ENCODE assay signal across 30 cellular contexts in genomic region chr9:72137697-72138365, GRCh38. TPM values are rescaled to one million over a fixed set of nuclear protein-coding genes. Genes with fewer than 3 reads are reported as not detected.
"Had no signal": no experiment of that assay in that cellular context is flagged by ENCODE, and none has a peak within 500 bp of the region (broad histone marks: within the 10 kb centered on the region; RNA-seq: fewer than 3 reads in every experiment).

No MANE protein-coding gene starts in this region.

- H3K4me3 Mint-ChIP-seq: naive thymus-derived CD8-positive, alpha-beta T cell; nephron; neural crest cell; stimulated activated effector memory CD8-positive, alpha-beta T cell treated with anti-CD3 and anti-CD28 coated beads, Interleukin-12 subunit alpha, Interleukin-12 subunit beta, amount 100 ng/mL, for 72 hours; stimulated activated naive CD8-positive, alpha-beta T cell treated with anti-CD3 and anti-CD28 coated beads, Interleukin-15, Interleukin-2, amounts not matched to agents 100 ng/mL and 50 ng/mL, for 24 hours had no signal

- DNase-seq: kidney glomerular epithelial cell; left cardiac atrium; left ventricle myocardium superior; lower lobe of right lung; mammary epithelial cell; mesenchymal stem cell; naive thymus-derived CD8-positive, alpha-beta T cell; nucleus accumbens; pancreas; posterior cingulate gyrus; retina; right cardiac atrium; sigmoid colon; small intestine; spleen; stimulated activated CD4-positive, alpha-beta T cell treated with anti-CD3 and anti-CD28 coated beads, Interleukin-4, amount 100 ng/mL, for 24 hours; stimulated activated naive CD4-positive, alpha-beta T cell; tibial artery; trophoblast cell; upper lobe of right lung had no signal

- H3K9me3 Mint-ChIP-seq: naive thymus-derived CD8-positive, alpha-beta T cell; nephron; neural crest cell; stimulated activated effector memory CD8-positive, alpha-beta T cell treated with anti-CD3 and anti-CD28 coated beads, Interleukin-12 subunit alpha, Interleukin-12 subunit beta, amount 100 ng/mL, for 72 hours; stimulated activated naive CD8-positive, alpha-beta T cell treated with anti-CD3 and anti-CD28 coated beads, Interleukin-15, Interleukin-2, amounts not matched to agents 100 ng/mL and 50 ng/mL, for 24 hours had no signal

- H3K4me3 ChIP-seq: hepatocyte, lower lobe of right lung, pancreas, prostate gland, sigmoid colon, spleen, suprapubic skin, thoracic aorta, tibial artery, upper lobe of right lung had no signal

- H3K4me1 Mint-ChIP-seq: naive thymus-derived CD8-positive, alpha-beta T cell; nephron; neural crest cell; stimulated activated effector memory CD8-positive, alpha-beta T cell treated with anti-CD3 and anti-CD28 coated beads, Interleukin-12 subunit alpha, Interleukin-12 subunit beta, amount 100 ng/mL, for 72 hours had no signal

- H3K36me3 Mint-ChIP-seq: naive thymus-derived CD8-positive, alpha-beta T cell; stimulated activated effector memory CD8-positive, alpha-beta T cell treated with anti-CD3 and anti-CD28 coated beads, Interleukin-12 subunit alpha, Interleukin-12 subunit beta, amount 100 ng/mL, for 72 hours had no signal

- ATAC-seq: left cardiac atrium; left lobe of liver; left ventricle myocardium superior; lower lobe of right lung; naive thymus-derived CD8-positive, alpha-beta T cell; pancreas; right cardiac atrium; stimulated activated effector memory CD8-positive, alpha-beta T cell treated with anti-CD3 and anti-CD28 coated beads, Interleukin-12 subunit alpha, Interleukin-12 subunit beta, amount 100 ng/mL, for 72 hours; upper lobe of right lung had no signal

- H3K27ac Mint-ChIP-seq: naive thymus-derived CD8-positive, alpha-beta T cell; nephron; stimulated activated effector memory CD8-positive, alpha-beta T cell treated with anti-CD3 and anti-CD28 coated beads, Interleukin-12 subunit alpha, Interleukin-12 subunit beta, amount 100 ng/mL, for 72 hours; stimulated activated naive CD8-positive, alpha-beta T cell treated with anti-CD3 and anti-CD28 coated beads, Interleukin-15, Interleukin-2, amounts not matched to agents 100 ng/mL and 50 ng/mL, for 24 hours had no signal

- H3K27me3 ChIP-seq: hepatocyte, pancreas, sigmoid colon, spleen, suprapubic skin, tibial artery, upper lobe of right lung had no signal

- H3K4me1 ChIP-seq: lower lobe of right lung, pancreas, prostate gland, sigmoid colon, spleen, suprapubic skin, tibial artery, upper lobe of right lung had no signal

- H3K36me3 ChIP-seq: lower lobe of right lung, pancreas, prostate gland, sigmoid colon, spleen, suprapubic skin, thoracic aorta, tibial artery, upper lobe of right lung had no signal

- H3K9me3 ChIP-seq: lower lobe of right lung, pancreas, prostate gland, sigmoid colon, spleen, suprapubic skin, thoracic aorta, tibial artery, upper lobe of right lung had no signal

- H3K27ac ChIP-seq: hepatocyte, lower lobe of right lung, pancreas, prostate gland, sigmoid colon, spleen, suprapubic skin, thoracic aorta, tibial artery, upper lobe of right lung had no signal

RNA-seq across cellular contexts. Expression of gene GDA, which starts 11.4 kb away (rescaled TPM):
- total RNA-seq: mammary epithelial cell; naive thymus-derived CD8-positive, alpha-beta T cell; osteoblast; thoracic aorta had no signal
